Comparison of ENCODE assay signal across 27 cellular contexts in genomic region chr16:58433569-58433951, GRCh38. TPM values are rescaled to one million over a fixed set of nuclear protein-coding genes. Genes with fewer than 3 reads are reported as not detected.
DNase-seq lines count a peak whose midpoint lies in the region; ATAC-seq, FAIRE-seq and TF ChIP-seq lines count a peak whose summit lies in the region.
"Had no signal": no experiment of that assay in that cellular context is flagged by ENCODE, and none has a peak within 500 bp of the region (broad histone marks: within the 10 kb centered on the region; RNA-seq: fewer than 3 reads in every experiment).

No MANE protein-coding gene starts in this region.

- peak; percentile 16 for ATAC-seq in stimulated activated naive CD8-positive, alpha-beta T cell treated with anti-CD3 and anti-CD28 coated beads, Interleukin-15, Interleukin-2, amounts not matched to agents 100 U/mL and 50 U/mL, for 24 hours
- ATAC-seq in stimulated activated naive CD8-positive, alpha-beta T cell treated with anti-CD3 and anti-CD28 coated beads, Interleukin-15, amount 100 ng/mL, for 72 hours, result no peak
- ATAC-seq in activated CD4-positive, CD25-positive, alpha-beta regulatory T cell treated with anti-CD3 and anti-CD28 coated beads, Interleukin-2, amount 50 U/mL, for 24 hours, result no peak
- no peak for ATAC-seq in GM18498 (IDR thresholded peaks at IDR 0.05; ENCODE audit: unreplicated experiment)
- ATAC-seq: PC-3 had no signal

- no peaks in the 10 kb centered on the region for H3K36me3 ChIP-seq in endothelial cell of umbilical vein (ENCODE audit: control insufficient read depth in 2 of 2, extremely low read depth in 1 of 2, insufficient read depth in 2 of 2, low read length in 2 of 2)

- H3K9me1 ChIP-seq in endothelial cell of umbilical vein (replicated peaks; ENCODE audit: control insufficient read depth, extremely low read depth, insufficient read depth, low read length), result no peaks in the 10 kb centered on the region

- H4K20me1 ChIP-seq in endothelial cell of umbilical vein (replicated peaks; ENCODE audit: control insufficient read depth, extremely low read depth, insufficient read depth, low read length), result no peaks in the 10 kb centered on the region

- H3K27ac ChIP-seq in endothelial cell of umbilical vein (ENCODE audit: insufficient read depth, low read depth, low read length), result no peak overlapping the region
- H3K27ac ChIP-seq: KMS-11 had no signal

- no peak for DNase-seq in stimulated activated naive CD8-positive, alpha-beta T cell treated with anti-CD3 and anti-CD28 coated beads, Interleukin-15, Interleukin-2, amounts not matched to agents 100 U/mL and 50 U/mL, for 24 hours
- DNase-seq in stimulated activated naive CD8-positive, alpha-beta T cell treated with anti-CD3 and anti-CD28 coated beads, Interleukin-15, amount 100 ng/mL, for 72 hours, result no peak
- DNase-seq in NCI-H82 treated with DMSO at 0.1 percent for 48 hours (lab: John Stamatoyannopoulos, UW; ENCODE audit: unreplicated experiment), result peak; percentile 76
- DNase-seq in endothelial cell of umbilical vein (ENCODE audit: low read depth, low spot score), result no peak
- no peak for DNase-seq in activated CD4-positive, alpha-beta T cell treated with anti-CD3 and anti-CD28 coated beads for 1 hour
- DNase-seq: CD8-positive, alpha-beta memory T cell; DMS 273 treated with DMSO at 0.1 percent for 48 hours; DMS79; GF-D8; HCEC 1CT; IMR-90; NCI-H1092 treated with DMSO at 0.1 percent for 48 hours; NCI-H1436; NCI-H187 treated with DMSO at 0.1 percent for 48 hours; NCI-H2171 treated with DMSO at 0.1 percent for 48 hours; NCI-H345; NCI-H510A treated with DMSO at 0.1 percent for 48 hours; SHP77 had no signal

- peaks cover 0 to 8% of the 10 kb centered on the region in 2 donors for H3K9me3 Mint-ChIP-seq in stimulated activated naive CD8-positive, alpha-beta T cell treated with anti-CD3 and anti-CD28 coated beads, Interleukin-15, amount 100 ng/mL, for 72 hours

- no peak overlapping the region for H3K27ac Mint-ChIP-seq in stimulated activated naive CD8-positive, alpha-beta T cell treated with anti-CD3 and anti-CD28 coated beads, Interleukin-15, amount 100 ng/mL, for 72 hours
- H3K27ac Mint-ChIP-seq: B cell; CD14-positive monocyte; CD8-positive, alpha-beta memory T cell had no signal

- no peak overlapping the region for H3K4me3 ChIP-seq in endothelial cell of umbilical vein (replicated peaks in 1 of 3; ENCODE audit: insufficient read depth in 1 of 3, low read depth in 1 of 3, low read length in 3 of 3)

- H3K4me1 Mint-ChIP-seq in stimulated activated naive CD8-positive, alpha-beta T cell treated with anti-CD3 and anti-CD28 coated beads, Interleukin-15, amount 100 ng/mL, for 72 hours, result no peaks in the 10 kb centered on the region
- H3K4me1 Mint-ChIP-seq: CD14-positive monocyte; CD8-positive, alpha-beta memory T cell had no signal

- H2AFZ ChIP-seq in endothelial cell of umbilical vein (ENCODE audit: low read depth, low read length), result no peak overlapping the region

- no peak overlapping the region for H3K4me3 Mint-ChIP-seq in stimulated activated naive CD8-positive, alpha-beta T cell treated with anti-CD3 and anti-CD28 coated beads, Interleukin-15, amount 100 ng/mL, for 72 hours
- H3K4me3 Mint-ChIP-seq: B cell; CD14-positive monocyte; CD8-positive, alpha-beta memory T cell had no signal

- peaks cover under 1% of the 10 kb centered on the region for H3K27me3 Mint-ChIP-seq in stimulated activated naive CD8-positive, alpha-beta T cell treated with anti-CD3 and anti-CD28 coated beads, Interleukin-15, amount 100 ng/mL, for 72 hours
- H3K27me3 Mint-ChIP-seq: B cell had no signal

- FAIRE-seq in endothelial cell of umbilical vein (lab: Jason Lieb, UNC), result peak; percentile 53
- FAIRE-seq: GM12891, GM19239, H1 had no signal

- TF ChIP-seq CTCF in endothelial cell of umbilical vein (IDR thresholded peaks at IDR 0.05; ENCODE audit: extremely low read depth in 1 of 2, insufficient read depth in 1 of 2, low read depth in 1 of 2, low read length in 2 of 2), result no peak

- CTCF ChIA-PET in endothelial cell of umbilical vein (lab: Charles Lee), result interaction anchor here (1.2 kb wide), 1 partner anchor 54 kb away, joined by 4 read pairs; no protein-coding TSS in a partner anchor

- dilution Hi-C loops in endothelial cell of umbilical vein (cut with MboI; ENCODE audit: extremely low pct_ligation_motif_present, low sequenced_read_pairs), result no loop called here

- BruUV-seq in endothelial cell of umbilical vein (replicated peaks; lab: Mats Ljungman, UMichigan), result no TSS peak

- POLR2A ChIA-PET in endothelial cell of umbilical vein (lab: Charles Lee), result no interaction called here

- H3K27me3 ChIP-seq in endothelial cell of umbilical vein (ENCODE audit: control insufficient read depth in 2 of 2, insufficient read depth in 2 of 2, low read length in 2 of 2), result no peaks in the 10 kb centered on the region

- no peak overlapping the region for H3K9ac ChIP-seq in endothelial cell of umbilical vein (replicated peaks; ENCODE audit: extremely low read depth, insufficient read depth, low read length)
- H3K9ac ChIP-seq: KMS-11 had no signal

- H3K79me2 ChIP-seq in endothelial cell of umbilical vein (ENCODE audit: control insufficient read depth, insufficient read depth, low read length), result no peaks in the 10 kb centered on the region

- intact Hi-C loops in endothelial cell of umbilical vein (cut with micrococcal nuclease), result no loop called here

- H3K4me2 ChIP-seq in endothelial cell of umbilical vein (ENCODE audit: insufficient read depth, low read length), result no peak overlapping the region
- H3K4me2 ChIP-seq: KMS-11 had no signal

- no peaks in the 10 kb centered on the region for H3K4me1 ChIP-seq in endothelial cell of umbilical vein (ENCODE audit: control insufficient read depth, extremely low read depth, insufficient read depth, low read length)

- no peak for TF ChIP-seq POLR2A in endothelial cell of umbilical vein (IDR thresholded peaks at IDR 0.05; ENCODE audit: low read depth, low read length)

- no peaks in the 10 kb centered on the region for H3K9me3 ChIP-seq in endothelial cell of umbilical vein (replicated peaks; ENCODE audit: control insufficient read depth, insufficient read depth, low read length)

TF ChIP-seq in endothelial cell of umbilical vein, 7 proteins besides CTCF, POLR2A, EP300 and RAD21:
- TF ChIP-seq POLR2AphosphoS5 (IDR thresholded peaks at IDR 0.05; ENCODE audit: insufficient read depth, low read depth, low read length), result no peak
- no peak for TF ChIP-seq MAX (IDR thresholded peaks at IDR 0.05; ENCODE audit: insufficient read depth, insufficient read length)
- no peak for TF ChIP-seq FOS (IDR thresholded peaks at IDR 0.05; ENCODE audit: borderline replicate concordance, insufficient read depth, low read length)
- no peak for TF ChIP-seq MYC (IDR thresholded peaks at IDR 0.05; ENCODE audit: low read depth, low read length)
- TF ChIP-seq GATA2 (IDR thresholded peaks at IDR 0.05; ENCODE audit: insufficient read depth, insufficient read length, low read depth, low read length), result no peak

RNA-seq across cellular contexts. Expression of gene GINS3, which starts 41.3 kb away (rescaled TPM):
- total RNA-seq in endothelial cell of umbilical vein, result 24.1 and 29.0 TPM in 2 replicates
- polyA plus RNA-seq in endothelial cell of umbilical vein, result 17.2 and 17.3 TPM in 2 replicates
- polyA plus RNA-seq in endothelial cell of umbilical vein (2011; cell fraction: cytosol; rRNA removed), result 21.3 and 23.1 TPM in 2 replicates
- 14.6 and 17.6 TPM in 2 replicates for polyA plus RNA-seq in endothelial cell of umbilical vein (2011; cell fraction: nucleus; rRNA removed)
- 21.9 TPM in 2 replicates for polyA plus RNA-seq in endothelial cell of umbilical vein (2012)
- polyA minus RNA-seq in endothelial cell of umbilical vein, result 19.4 and 21.2 TPM in 2 replicates
- polyA minus RNA-seq in endothelial cell of umbilical vein (2011; cell fraction: cytosol; rRNA and poly(A)+ RNA removed), result 14.4 TPM
- 9.4 and 11.0 TPM in 2 replicates for polyA minus RNA-seq in endothelial cell of umbilical vein (2011; cell fraction: nucleus; rRNA and poly(A)+ RNA removed)
